Comparison of ENCODE assay signal across 8 cellular contexts in the genomic region with DNA sequence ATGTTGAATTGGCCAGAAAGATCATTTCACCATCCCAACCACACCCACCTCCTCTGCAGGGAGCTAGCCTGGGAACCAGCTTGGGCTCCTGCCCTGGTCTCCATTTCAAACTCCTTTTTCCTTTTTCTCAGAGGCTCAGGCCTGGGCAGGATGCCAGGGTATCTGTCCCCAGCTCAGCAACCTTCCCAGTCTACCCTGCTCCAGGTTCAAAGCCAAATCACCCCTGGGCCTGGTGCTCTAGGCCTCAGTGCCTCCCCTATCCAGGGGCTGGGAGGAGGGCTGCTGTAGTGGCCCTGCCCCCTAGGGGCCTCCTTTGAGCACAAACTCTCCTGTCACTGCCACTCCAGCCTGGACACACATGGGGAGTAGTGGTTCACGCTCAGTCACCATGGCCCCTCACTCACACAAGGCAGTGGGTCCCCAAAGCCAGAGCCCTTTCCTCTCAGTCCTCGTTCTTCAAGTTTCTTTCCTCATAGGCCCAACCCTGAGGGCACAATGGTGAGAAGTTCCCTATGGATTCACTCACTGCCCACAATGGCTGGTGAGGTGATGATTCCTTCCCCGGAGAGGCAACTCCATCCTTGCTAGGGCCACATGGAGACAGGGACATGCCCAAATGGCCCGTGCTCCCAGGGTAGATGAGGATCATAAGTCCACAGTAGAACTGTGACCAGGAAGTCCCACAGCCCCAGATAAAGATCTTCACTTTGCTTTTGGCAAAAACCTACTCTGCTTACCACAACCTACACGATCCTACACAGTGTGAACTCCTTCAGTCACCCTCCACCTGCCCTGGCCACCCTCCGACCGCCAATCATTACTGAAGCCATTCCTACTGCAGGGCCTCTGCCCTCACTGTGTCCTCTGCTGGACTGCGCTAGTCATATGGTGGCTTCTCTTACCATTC. TPM values are rescaled to one million over a fixed set of nuclear protein-coding genes. Genes with fewer than 3 reads are reported as not detected.
DNase-seq lines count a peak whose midpoint lies in the region; ATAC-seq and TF ChIP-seq lines count a peak whose summit lies in the region.

No MANE protein-coding gene starts in this region.

- peaks cover 19% of the 10 kb centered on the region for H3K36me3 Mint-ChIP-seq in activated T-cell treated with anti-CD3 and anti-CD28 coated beads, Interleukin-2, amount 50 U/mL, for 24 hours (ENCODE audit: low read depth)

- H3K27me3 ChIP-seq in right cardiac atrium (ENCODE audit: control insufficient read depth, insufficient read depth) (no peaks in the 10 kb centered on the region), transverse colon (peaks cover 15% of the 10 kb centered on the region)

- ATAC-seq in right cardiac atrium (peak in 1 of 2 donors; percentile 9), HG03432 (IDR thresholded peaks at IDR 0.05; ENCODE audit: unreplicated experiment) (no peak), GM19397 (IDR thresholded peaks at IDR 0.05; ENCODE audit: unreplicated experiment) (no peak)

- TF ChIP-seq CTCF in WI38 (IDR thresholded peaks at IDR 0.05; ENCODE audit: low read depth, low read length) (peak; percentile 7; the same call in 1 of the 2 replicates), transverse colon (IDR thresholded peaks at IDR 0.05) (no peak)

- no peak for TF ChIP-seq POLR2A in transverse colon (IDR thresholded peaks at IDR 0.05)

- in situ Hi-C loops in transverse colon (cut with MboI; ENCODE audit: low pct_ligation_motif_present in 1 of 4, low pct_unique_long_range_greater_than_20kb in 1 of 4, low sequenced_read_pairs in 3 of 4): loop anchor here in 3 of 4 donors (25.0 kb wide), 2 partner anchors 131 to 331 kb away; a partner anchor contains a TSS

- H3K9me3 Mint-ChIP-seq in activated T-cell treated with anti-CD3 and anti-CD28 coated beads, Interleukin-2, amount 50 U/mL, for 24 hours: no peaks in the 10 kb centered on the region

- DNase-seq in activated T-cell treated with anti-CD3 and anti-CD28 coated beads, Interleukin-2, amount 50 U/mL, for 24 hours: no peak
- DNase-seq in activated T-cell treated with anti-CD3 and anti-CD28 coated beads, Interleukin-2, amount 50 U/mL, for 1 hour: no peak
- DNase-seq in right cardiac atrium (peak in 2 of 3 donors; percentile 80 to 87), transverse colon (peak; percentile 28), NCI-H526 (lab: John Stamatoyannopoulos, UW) (no peak)

- H3K9me3 ChIP-seq in right cardiac atrium (ENCODE audit: control insufficient read depth, low read length) (no peaks in the 10 kb centered on the region), transverse colon (no peaks in the 10 kb centered on the region)

- H3K36me3 ChIP-seq in transverse colon: no peaks in the 10 kb centered on the region

- peak overlapping the region; percentile 42 for H3K27ac Mint-ChIP-seq in activated T-cell treated with anti-CD3 and anti-CD28 coated beads, Interleukin-2, amount 50 U/mL, for 24 hours

- intact Hi-C loops in right cardiac atrium (cut with DNase I) (loop anchor here in 1 of 4 donors (5.0 kb wide), 2 partner anchors 36 to 116 kb away; a partner anchor contains a TSS), transverse colon (cut with DNase I; ENCODE audit: low total_unique reads) (loop anchor here (2.0 kb wide), 1 partner anchor 328 kb away; no protein-coding TSS in a partner anchor)

- H3K27ac ChIP-seq in right cardiac atrium (ENCODE audit: low read length): peak overlapping the region; percentile 75
- peak overlapping the region; percentile 47 to 84 (median 64) for H3K27ac ChIP-seq in transverse colon

- WGBS in right cardiac atrium: 89% methylated on average over 8 of the region's 8 CpGs
- 87 to 100% methylated on average over 1 to 8 of the region's 8 CpGs for WGBS in transverse colon (ENCODE audit: low coverage in 1 of 2), 2 donors

- H3K4me1 ChIP-seq in right cardiac atrium (ENCODE audit: control insufficient read depth, insufficient read depth, low read length) (peaks cover 15% of the 10 kb centered on the region), transverse colon (peaks cover 20 to 62% (median 52%) of the 10 kb centered on the region in 4 donors)

- H3K4me3 ChIP-seq in WI38 (ENCODE audit: low read depth, low read length): no peak overlapping the region
- H3K4me3 ChIP-seq in right cardiac atrium (ENCODE audit: low read length): no peak overlapping the region
- no peak overlapping the region for H3K4me3 ChIP-seq in transverse colon

- peaks cover 7% of the 10 kb centered on the region for H3K27me3 Mint-ChIP-seq in activated T-cell treated with anti-CD3 and anti-CD28 coated beads, Interleukin-2, amount 50 U/mL, for 24 hours

- H3K4me1 Mint-ChIP-seq in activated T-cell treated with anti-CD3 and anti-CD28 coated beads, Interleukin-2, amount 50 U/mL, for 24 hours (ENCODE audit: low read depth): peaks cover 59% of the 10 kb centered on the region

- no peak overlapping the region for H3K4me3 Mint-ChIP-seq in activated T-cell treated with anti-CD3 and anti-CD28 coated beads, Interleukin-2, amount 50 U/mL, for 24 hours

- TF ChIP-seq EP300 in transverse colon (IDR thresholded peaks at IDR 0.05; ENCODE audit: low read depth): no peak

RNA-seq across cellular contexts. Expression of a gene that starts 1.6 kb away (rescaled TPM):
- total RNA-seq in right cardiac atrium (10 to 100 TPM; 26.3 to 36.7 (median 32.3) TPM), transverse colon (10 to 100 TPM; 16.7 to 66.1 (median 47.3) TPM)
- 24.3 TPM for polyA plus RNA-seq in right cardiac atrium

RNA-seq across cellular contexts. Expression of a gene that starts 12.1 kb away (rescaled TPM):
- total RNA-seq in right cardiac atrium: 1 to 10 TPM in 1 of 4 donors, under 1 TPM in 1, not detected in 2; 0.29 to 1.3 TPM
- 0.29 TPM for polyA plus RNA-seq in right cardiac atrium
- total RNA-seq in transverse colon: 1 to 10 TPM in 1 of 4 donors, not detected in 3; 4.6 TPM

RNA-seq across cellular contexts. Expression of a gene that starts 19.1 kb away (rescaled TPM):
- 10 to 100 TPM; 60.1 to 73.7 (median 65.2) TPM for total RNA-seq in right cardiac atrium
- polyA plus RNA-seq in right cardiac atrium: 55.9 TPM
- 10 to 100 TPM; 41.0 to 80.4 (median 75.7) TPM for total RNA-seq in transverse colon

RNA-seq across cellular contexts. Expression of a gene that starts 19.2 kb away (rescaled TPM):
- total RNA-seq in right cardiac atrium: 10 to 100 TPM; 13.6 to 20.0 (median 16.0) TPM
- polyA plus RNA-seq in right cardiac atrium: 16.4 TPM
- total RNA-seq in transverse colon: 100 to 1,000 TPM in 1 of 4 donors, 10 to 100 TPM in 3; 20.6 to 249 (median 26.3) TPM

RNA-seq across cellular contexts. Expression of a gene that starts 41.0 kb away (rescaled TPM):
- total RNA-seq in right cardiac atrium: 100 to 1,000 TPM; 630 to 722 (median 659) TPM
- 811 TPM for polyA plus RNA-seq in right cardiac atrium
- 100 to 1,000 TPM in 1 of 4 donors, 10 to 100 TPM in 3; 24.7 to 110 (median 62.4) TPM for total RNA-seq in transverse colon

Comparison
In these comparisons a context has a peak if more than half of its experiments do, and no peak if none do; other contexts are left out.
1. DNase-seq: peak in right cardiac atrium (2 of 3) and transverse colon (single experiment); none in activated T-cell treated with anti-CD3 and anti-CD28 coated beads, Interleukin-2, amount 50 U/mL, for 24 hours (single experiment), activated T-cell treated with anti-CD3 and anti-CD28 coated beads, Interleukin-2, amount 50 U/mL, for 1 hour (single experiment) and NCI-H526 (0 of 2).